In the genomic region with DNA sequence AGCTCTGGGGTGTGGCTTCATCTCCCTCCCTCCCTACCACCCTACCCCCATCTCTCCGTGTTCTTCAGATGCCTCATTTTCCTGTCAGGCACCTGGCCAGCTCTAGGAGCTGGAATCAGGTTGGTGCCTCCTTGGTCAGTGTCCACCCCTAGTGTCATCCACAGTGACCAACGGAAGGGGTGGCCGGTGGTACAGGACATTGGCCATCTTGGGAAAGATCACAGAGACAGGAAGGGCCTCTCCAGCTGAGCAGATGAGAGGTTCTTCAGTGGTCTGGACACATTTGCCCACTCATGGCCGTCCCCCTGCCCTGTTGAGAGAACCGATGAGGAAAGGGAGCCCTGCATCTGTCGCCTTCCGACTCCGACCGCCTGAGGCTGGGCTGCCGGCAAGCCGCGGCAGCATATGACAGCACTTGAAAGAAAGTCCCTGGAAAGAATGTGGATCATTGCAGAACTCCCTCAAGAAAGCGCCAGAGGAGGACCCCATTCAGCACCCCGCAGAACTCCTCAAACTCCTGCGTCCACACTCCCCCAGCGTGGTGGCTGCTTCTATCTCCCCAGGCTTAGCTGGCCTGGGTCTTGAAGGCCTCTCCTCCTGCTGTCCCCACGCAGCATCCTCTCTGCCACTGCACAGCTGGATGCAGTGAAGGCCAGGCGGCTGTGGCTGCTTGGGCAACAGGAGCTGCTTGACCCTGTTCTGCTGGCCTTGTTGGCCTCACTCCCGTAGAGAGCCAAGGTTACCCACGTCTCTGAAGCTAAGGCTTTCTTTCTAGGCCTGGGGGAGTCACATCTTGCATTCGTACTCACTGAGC, we compare ENCODE assay signal across 14 cellular contexts. TPM values are rescaled to one million over a fixed set of nuclear protein-coding genes. Genes with fewer than 3 reads are reported as not detected.
DNase-seq lines count a peak whose midpoint lies in the region; ATAC-seq and TF ChIP-seq lines count a peak whose summit lies in the region.
"Had no signal": no experiment of that assay in that cellular context is flagged by ENCODE, and none has a peak within 500 bp of the region (broad histone marks: within the 10 kb centered on the region; RNA-seq: fewer than 3 reads in every experiment).

No MANE protein-coding gene starts in this region.

- no peak overlapping the region for H2BK20ac ChIP-seq in H9 (ENCODE audit: low read depth, low read length, poor library complexity, severe bottlenecking)

- no peak overlapping the region for H2BK12ac ChIP-seq in H9 (ENCODE audit: insufficient read length, low read depth, low read length)

- H3K4me2 ChIP-seq in H9 (ENCODE audit: insufficient read depth, insufficient read length, low read length), result no peak overlapping the region

- H3K27me3 ChIP-seq in CD4-positive, alpha-beta memory T cell (ENCODE audit: insufficient read depth, low read length), result no peaks in the 10 kb centered on the region
- no peaks in the 10 kb centered on the region for H3K27me3 ChIP-seq in H9 (ENCODE audit: insufficient read depth, low read length)

- H4K5ac ChIP-seq in H9 (ENCODE audit: insufficient read length, low read depth, low read length), result no peak overlapping the region

- H3K23ac ChIP-seq in H9 (ENCODE audit: insufficient read length, low read depth, low read length), result no peak overlapping the region

- H3K27ac ChIP-seq in CD4-positive, alpha-beta memory T cell (ENCODE audit: low read depth, low read length), result no peak overlapping the region
- no peak overlapping the region for H3K27ac ChIP-seq in H9 (ENCODE audit: insufficient read length, low read depth, low read length)

- no peak overlapping the region for H3K4ac ChIP-seq in H9 (ENCODE audit: low read depth, low read length)

- no peak overlapping the region for H3K56ac ChIP-seq in H9 (ENCODE audit: insufficient read length, low read depth, low read length)

- H3K36me3 Mint-ChIP-seq in CD4-positive, alpha-beta memory T cell, result peaks cover 4 to 10% of the 10 kb centered on the region in 2 donors
- H3K36me3 Mint-ChIP-seq in H9 (ENCODE audit: insufficient read depth in 1 of 3, low read depth in 3 of 3) (peaks cover 9 to 19% (median 19%) of the 10 kb centered on the region in 3 experiments; a peak in 6 of 7 replicates), nephron progenitor cell (ENCODE audit: low read depth) (peaks cover 10% of the 10 kb centered on the region)
- H3K36me3 Mint-ChIP-seq in activated naive CD8-positive, alpha-beta T cell treated with anti-CD3 and anti-CD28 coated beads, Interleukin-2, amount 10 ng/mL, durations not matched to agents 7 days and 5 days, result peaks cover 9% of the 10 kb centered on the region

- ATAC-seq in activated naive CD8-positive, alpha-beta T cell treated with anti-CD3 and anti-CD28 coated beads, Interleukin-2, amount 10 ng/mL, durations not matched to agents 7 days and 5 days (ENCODE audit: low read depth), result no peak
- no peak for ATAC-seq in HG03521 (IDR thresholded peaks at IDR 0.05; ENCODE audit: unreplicated experiment)
- ATAC-seq in HG02642 (IDR thresholded peaks at IDR 0.05; ENCODE audit: poor library complexity, unreplicated experiment), result no peak

- no peaks in the 10 kb centered on the region for H4K20me1 ChIP-seq in H9 (ENCODE audit: control insufficient read depth, insufficient read depth, insufficient read length)

- TF ChIP-seq CTCF in H9 (conservative IDR thresholded peaks at IDR 0.05), result no peak
- no peak for TF ChIP-seq CTCF in nephron progenitor cell (IDR thresholded peaks at IDR 0.05)

- H3K9me3 Mint-ChIP-seq in CD4-positive, alpha-beta memory T cell, result no peaks in the 10 kb centered on the region
- no peaks in the 10 kb centered on the region for H3K9me3 Mint-ChIP-seq in H9
- no peaks in the 10 kb centered on the region for H3K9me3 Mint-ChIP-seq in activated naive CD8-positive, alpha-beta T cell treated with anti-CD3 and anti-CD28 coated beads, Interleukin-2, amount 10 ng/mL, durations not matched to agents 7 days and 5 days
- no peaks in the 10 kb centered on the region for H3K9me3 Mint-ChIP-seq in nephron progenitor cell

- no peak overlapping the region for H3K4me3 ChIP-seq in CD4-positive, alpha-beta memory T cell (ENCODE audit: low read length in 2 of 2)

- peaks cover 5% of the 10 kb centered on the region for H3K79me1 ChIP-seq in H9 (ENCODE audit: insufficient read depth, low read depth, low read length, poor library complexity, severe bottlenecking)

- peak overlapping the region in 5 of 7 donors; percentile 8 to 83 (median 62) for H3K27ac Mint-ChIP-seq in CD4-positive, alpha-beta memory T cell
- H3K27ac Mint-ChIP-seq in H9, result no peak overlapping the region
- no peak overlapping the region for H3K27ac Mint-ChIP-seq in activated naive CD8-positive, alpha-beta T cell treated with anti-CD3 and anti-CD28 coated beads, Interleukin-2, amount 10 ng/mL, durations not matched to agents 7 days and 5 days
- no peak overlapping the region for H3K27ac Mint-ChIP-seq in nephron progenitor cell

- H3K4me1 ChIP-seq in CD4-positive, alpha-beta memory T cell (ENCODE audit: insufficient read depth, low read length), result peaks cover 25% of the 10 kb centered on the region
- H3K4me1 ChIP-seq in H9 (ENCODE audit: insufficient read depth, low read length), result no peaks in the 10 kb centered on the region

- POLR2A ChIA-PET in CD4-positive, alpha-beta memory T cell (lab: Charles Lee; ENCODE audit: partially characterized antibody), result interaction anchor here (4.4 kb wide), 1 partner anchor 39 kb away, joined by 53 read pairs; no protein-coding TSS in a partner anchor
- POLR2A ChIA-PET in activated naive CD8-positive, alpha-beta T cell treated with anti-CD3 and anti-CD28 coated beads, Interleukin-2, amount 10 ng/mL, durations not matched to agents 7 days and 5 days (lab: Charles Lee), result interaction anchor here (0.7 to 1.6 kb wide), 2 partner anchors 10 to 38 kb away, joined by 3 to 4 read pairs; no protein-coding TSS in a partner anchor

- H3K4me3 Mint-ChIP-seq in CD4-positive, alpha-beta memory T cell, result peak overlapping the region in 7 of 8 donors; percentile 18 to 88 (median 80)
- H3K4me3 Mint-ChIP-seq in H9 (peak overlapping the region; percentile 66 to 82; a peak in 4 of 5 replicates), nephron progenitor cell (peak overlapping the region; percentile 86)
- H3K4me3 Mint-ChIP-seq in activated naive CD8-positive, alpha-beta T cell treated with anti-CD3 and anti-CD28 coated beads, Interleukin-2, amount 10 ng/mL, durations not matched to agents 7 days and 5 days, result peak overlapping the region; percentile 70

- H3K23me2 ChIP-seq in H9 (ENCODE audit: insufficient read length, low read depth, low read length, poor library complexity, severe bottlenecking), result peaks cover 11% of the 10 kb centered on the region

- no peaks in the 10 kb centered on the region for H3K27me3 Mint-ChIP-seq in CD4-positive, alpha-beta memory T cell
- H3K27me3 Mint-ChIP-seq in H9 (ENCODE audit: low read depth), result no peaks in the 10 kb centered on the region; the same call in 1 of the 2 replicates
- peaks cover 4% of the 10 kb centered on the region for H3K27me3 Mint-ChIP-seq in activated naive CD8-positive, alpha-beta T cell treated with anti-CD3 and anti-CD28 coated beads, Interleukin-2, amount 10 ng/mL, durations not matched to agents 7 days and 5 days
- H3K27me3 Mint-ChIP-seq in nephron progenitor cell (ENCODE audit: low read depth, poor library complexity), result peaks cover 24% of the 10 kb centered on the region

- no peak overlapping the region for H3K14ac ChIP-seq in H9 (ENCODE audit: insufficient read depth, low read length)

- peaks cover 7% of the 10 kb centered on the region for H3K36me3 ChIP-seq in CD4-positive, alpha-beta memory T cell (ENCODE audit: insufficient read depth, low read length)

- DNase-seq in CD4-positive, alpha-beta memory T cell, result no peak
- DNase-seq in H9 (no peak), nephron progenitor cell (no peak)
- no peak for DNase-seq in activated naive CD8-positive, alpha-beta T cell treated with anti-CD3 and anti-CD28 coated beads, Interleukin-2, amount 10 ng/mL, durations not matched to agents 7 days and 5 days
- DNase-seq in stimulated activated naive CD4-positive, alpha-beta T cell (lab: John Stamatoyannopoulos, UW), result no peak
- DNase-seq: activated CD4-positive, alpha-beta T cell treated with anti-CD3 and anti-CD28 coated beads, Interleukin-2, amount 50 U/mL, for 1 hour; NCI-H1417 treated with DMSO at 0.1 percent for 48 hours; NCI-H510A treated with DMSO at 0.1 percent for 48 hours; stimulated activated CD8-positive, alpha-beta memory T cell treated with anti-CD3 and anti-CD28 coated beads, Interleukin-4, amount 100 ng/mL, for 48 hours had no signal

- H3K18ac ChIP-seq in H9 (ENCODE audit: insufficient read length, low read depth, low read length), result no peak overlapping the region

- no peak overlapping the region for H2BK120ac ChIP-seq in H9 (ENCODE audit: low read depth, low read length, poor library complexity, severe bottlenecking)

- no peak overlapping the region for H2AFZ ChIP-seq in H9 (ENCODE audit: low read length)

- CTCF ChIA-PET in CD4-positive, alpha-beta memory T cell (lab: Charles Lee; ENCODE audit: partially characterized antibody), result interaction anchor here (1.0 to 1.4 kb wide), 2 partner anchors 15 to 33 kb away, joined by 3 read pairs; no protein-coding TSS in a partner anchor

- intact Hi-C loops in CD4-positive, alpha-beta memory T cell (cut with micrococcal nuclease), result loop anchor here (10.0 kb wide), 1 partner anchor 448 kb away; the partner anchor contains the start of gene MRPL36

- no peaks in the 10 kb centered on the region for H3K9me3 ChIP-seq in CD4-positive, alpha-beta memory T cell (ENCODE audit: control insufficient read depth in 1 of 2, low read length in 2 of 2)
- H3K9me3 ChIP-seq in H9 (ENCODE audit: control insufficient read depth, low read depth, low read length), result no peaks in the 10 kb centered on the region

- peaks cover 7% of the 10 kb centered on the region; the same call in 1 of the 2 replicates for H3K79me2 ChIP-seq in H9 (ENCODE audit: insufficient read depth, low read length)

- H2BK15ac ChIP-seq in H9 (ENCODE audit: low read depth, low read length), result no peak overlapping the region

- no peak overlapping the region for H4K8ac ChIP-seq in H9 (replicated peaks; ENCODE audit: insufficient read length, low read depth, low read length)

- peaks cover 15 to 33% (median 25%) of the 10 kb centered on the region in 4 donors for H3K4me1 Mint-ChIP-seq in CD4-positive, alpha-beta memory T cell
- H3K4me1 Mint-ChIP-seq in H9, result peaks cover 19 to 23% of the 10 kb centered on the region in 2 experiments
- H3K4me1 Mint-ChIP-seq in activated naive CD8-positive, alpha-beta T cell treated with anti-CD3 and anti-CD28 coated beads, Interleukin-2, amount 10 ng/mL, durations not matched to agents 7 days and 5 days, result peaks cover 17% of the 10 kb centered on the region
- H3K4me1 Mint-ChIP-seq in nephron progenitor cell, result peaks cover 29% of the 10 kb centered on the region

- H3K9ac ChIP-seq in H9 (ENCODE audit: extremely low read depth, insufficient read length, low read length), result no peak overlapping the region

- H2AK5ac ChIP-seq in H9 (ENCODE audit: insufficient read length, low read length), result no peak overlapping the region

- H4K91ac ChIP-seq in H9 (ENCODE audit: insufficient read length, low read depth, low read length), result no peak overlapping the region

- WGBS in H9 (ENCODE audit: extremely low coverage, insufficient read length, low lambda C conversion rate), result no CpG with 5 or more reads among the region's 21 CpGs

- no peak overlapping the region for H2BK5ac ChIP-seq in H9 (ENCODE audit: insufficient read length, low read length)

- no peak overlapping the region for H3T11ph ChIP-seq in H9 (ENCODE audit: low read length)

RNA-seq across cellular contexts. Expression of gene CLPTM1L, which starts 1.9 kb away (rescaled TPM):
- total RNA-seq in CD4-positive, alpha-beta memory T cell, result 10 to 100 TPM; 86.0 to 87.4 TPM
- polyA plus RNA-seq in CD4-positive, alpha-beta memory T cell, result 10 to 100 TPM; 34.1 to 59.2 TPM
- 104 and 108 TPM in 2 replicates for total RNA-seq in H9 (2021)
- total RNA-seq in activated naive CD8-positive, alpha-beta T cell treated with anti-CD3 and anti-CD28 coated beads, Interleukin-2, amount 10 ng/mL, durations not matched to agents 7 days and 5 days, result 10 to 100 TPM; 80.9 to 82.7 TPM

RNA-seq across cellular contexts. Expression of gene TERT, which starts 52.0 kb away (rescaled TPM):
- not detected for total RNA-seq in CD4-positive, alpha-beta memory T cell
- polyA plus RNA-seq in CD4-positive, alpha-beta memory T cell, result under 1 TPM; 0.12 to 0.13 TPM
- total RNA-seq in H9 (2021), result 13.3 and 15.5 TPM in 2 replicates
- under 1 TPM in 1 of 2 experiments, not detected in 1; 0.36 TPM for total RNA-seq in activated naive CD8-positive, alpha-beta T cell treated with anti-CD3 and anti-CD28 coated beads, Interleukin-2, amount 10 ng/mL, durations not matched to agents 7 days and 5 days
- total RNA-seq: epithelial cell of proximal tubule, renal cortical epithelial cell had no signal
- polyA plus RNA-seq: keratinocyte had no signal

Comparison
In these comparisons a context has a peak if more than half of its experiments do, and no peak if none do; other contexts are left out.
1. H3K27ac Mint-ChIP-seq: peak in CD4-positive, alpha-beta memory T cell (5 of 7); none in H9 (0 of 3), activated naive CD8-positive, alpha-beta T cell treated with anti-CD3 and anti-CD28 coated beads, Interleukin-2, amount 10 ng/mL, durations not matched to agents 7 days and 5 days (single experiment) and nephron progenitor cell (single experiment).
2. RNA of gene TERT, which starts 52.0 kb away (total RNA-seq): 13.3 to 15.5 TPM in H9; 0.36 TPM in activated naive CD8-positive, alpha-beta T cell treated with anti-CD3 and anti-CD28 coated beads, Interleukin-2, amount 10 ng/mL, durations not matched to agents 7 days and 5 days and not detected in CD4-positive, alpha-beta memory T cell; every median in the first group is over 10 times any median in the second.
3. Peak in every context shown above with its lines, with median percentiles within 50 percentile points of each other: H3K4me3 Mint-ChIP-seq.